8 cellular contexts compared by ENCODE assay signal in the genomic region with DNA sequence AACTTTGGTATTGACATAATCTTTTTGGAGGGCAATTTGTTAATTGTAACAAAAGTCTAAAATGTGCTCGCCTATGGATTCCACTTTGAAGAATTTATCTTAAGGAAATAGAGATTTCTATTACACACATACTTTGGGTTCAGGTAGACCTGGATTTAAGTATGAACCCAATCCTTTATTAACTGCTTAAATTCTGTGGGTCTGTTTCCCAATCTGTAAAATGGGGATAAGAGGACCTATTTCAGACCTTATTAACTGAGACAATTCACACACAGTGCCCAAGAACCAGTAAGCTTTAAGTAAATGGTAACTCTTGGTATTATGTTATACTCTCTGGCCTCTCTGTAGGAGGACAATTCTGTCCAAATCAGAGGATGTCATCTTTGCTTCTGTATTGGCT. TPM values are rescaled to one million over a fixed set of nuclear protein-coding genes. Genes with fewer than 3 reads are reported as not detected.
DNase-seq lines count a peak whose midpoint lies in the region; ATAC-seq, FAIRE-seq and TF ChIP-seq lines count a peak whose summit lies in the region.

No MANE protein-coding gene starts in this region.

- peak overlapping the region; percentile 95 for H3K4me2 ChIP-seq in K562 (ENCODE audit: insufficient read depth, low read length)
- peak overlapping the region; percentile 54 for H3K4me2 ChIP-seq in mesendoderm (ENCODE audit: low read length)

- H3K36me3 ChIP-seq in K562 (ENCODE audit: control insufficient read depth, insufficient read depth, low read length) (peaks cover 27% of the 10 kb centered on the region; the same call in 2 of the 3 replicates), mesendoderm (ENCODE audit: control insufficient read depth, insufficient read depth, low read length) (peaks cover 4% of the 10 kb centered on the region)

- H3K27ac ChIP-seq in K562 (ENCODE audit: extremely low read depth, low read depth, low read length), result peak overlapping the region; percentile 80
- H3K27ac ChIP-seq in mesendoderm (ENCODE audit: low read depth, low read length), result no peak overlapping the region

- POLR2A ChIA-PET in K562 (lab: Yijun Ruan, JAX), result interaction anchor here (1.4 kb wide), 1 partner anchor 67 kb away, joined by 4 read pairs; a partner anchor contains a TSS

- H2BK5ac ChIP-seq in mesendoderm (ENCODE audit: low read length), result no peak overlapping the region

- peaks cover 5% of the 10 kb centered on the region for H3K9me3 Mint-ChIP-seq in activated naive CD4-positive, alpha-beta T cell treated with anti-CD3 and anti-CD28 coated beads, Interleukin-2, amount 10 ng/mL, durations not matched to agents 7 days and 5 days
- H3K9me3 Mint-ChIP-seq in type B pancreatic cell, result no peaks in the 10 kb centered on the region

- no peak for TF ChIP-seq EP300 in K562 (IDR thresholded peaks at IDR 0.05; ENCODE audit: low read length)

- no peak overlapping the region for H4K5ac ChIP-seq in mesendoderm (ENCODE audit: low read length)

- DNase-seq in activated naive CD4-positive, alpha-beta T cell treated with anti-CD3 and anti-CD28 coated beads, Interleukin-2, amount 10 ng/mL, durations not matched to agents 7 days and 5 days, result no peak
- DNase-seq in activated naive CD4-positive, alpha-beta T cell treated with Interleukin-2 at 50 U/mL for 16 hours, result no peak
- no peak for DNase-seq in K562 (ENCODE audit: extremely low read depth in 1 of 4, low spot score in 3 of 4)
- no peak for DNase-seq in mesendoderm
- no peak for DNase-seq in type B pancreatic cell (ENCODE audit: extremely low spot score, unreplicated experiment)
- no peak for DNase-seq in germinal center (ENCODE audit: low spot score)
- DNase-seq in activated gamma-delta T cell treated with Interleukin-2 at 50 U/mL for 16 hours, result no peak

- no peaks in the 10 kb centered on the region for H3K9me1 ChIP-seq in K562 (ENCODE audit: control insufficient read depth, insufficient read depth, low read length)

- peak overlapping the region; percentile 83 for H3K27ac Mint-ChIP-seq in activated naive CD4-positive, alpha-beta T cell treated with anti-CD3 and anti-CD28 coated beads, Interleukin-2, amount 10 ng/mL, durations not matched to agents 7 days and 5 days
- peak overlapping the region; percentile 82 for H3K27ac Mint-ChIP-seq in type B pancreatic cell

- no peak overlapping the region for H2BK120ac ChIP-seq in mesendoderm (ENCODE audit: low read depth, low read length)

- H3K27me3 Mint-ChIP-seq in activated naive CD4-positive, alpha-beta T cell treated with anti-CD3 and anti-CD28 coated beads, Interleukin-2, amount 10 ng/mL, durations not matched to agents 7 days and 5 days, result peaks cover 14% of the 10 kb centered on the region
- H3K27me3 Mint-ChIP-seq in type B pancreatic cell, result no peaks in the 10 kb centered on the region

- peaks cover 44% of the 10 kb centered on the region for H3K4me1 Mint-ChIP-seq in activated naive CD4-positive, alpha-beta T cell treated with anti-CD3 and anti-CD28 coated beads, Interleukin-2, amount 10 ng/mL, durations not matched to agents 7 days and 5 days
- H3K4me1 Mint-ChIP-seq in type B pancreatic cell (ENCODE audit: unreplicated experiment), result peaks cover 15% of the 10 kb centered on the region

- H3K4ac ChIP-seq in mesendoderm (ENCODE audit: low read depth, low read length), result no peak overlapping the region

- peak overlapping the region in 1 of 2 experiments; percentile 75; a peak in 2 of 4 replicates for H3K9ac ChIP-seq in K562 (ENCODE audit: insufficient read depth in 1 of 2, low read depth in 2 of 2, low read length in 2 of 2)
- peak overlapping the region; percentile 55 for H3K9ac ChIP-seq in mesendoderm (ENCODE audit: low read length)

- H3K79me1 ChIP-seq in mesendoderm (ENCODE audit: low read length), result peaks cover 13% of the 10 kb centered on the region

- peak overlapping the region; percentile 94 for H2AFZ ChIP-seq in K562 (ENCODE audit: low read depth, low read length)

- TF ChIP-seq POLR2A in K562 (conservative IDR thresholded peaks at IDR 0.05), result no peak

- peak overlapping the region; percentile 93 for H3K4me3 Mint-ChIP-seq in activated naive CD4-positive, alpha-beta T cell treated with anti-CD3 and anti-CD28 coated beads, Interleukin-2, amount 10 ng/mL, durations not matched to agents 7 days and 5 days
- H3K4me3 Mint-ChIP-seq in type B pancreatic cell, result peak overlapping the region; percentile 99

- H3K56ac ChIP-seq in mesendoderm (ENCODE audit: low read length), result no peak overlapping the region

- WGBS in K562 (ENCODE audit: insufficient coverage, low coverage, missing lambda C conversion rate), result 100% methylated on average over 1 of the region's 1 CpG
- WGBS in mesendoderm (ENCODE audit: extremely low coverage, insufficient coverage, low lambda C conversion rate), result no CpG with 5 or more reads among the region's 1 CpG

- no peak overlapping the region for H2BK15ac ChIP-seq in mesendoderm (replicated peaks; ENCODE audit: low read depth)

- TF ChIP-seq RAD21 in K562 (CRISPR knock-in tag; conservative IDR thresholded peaks at IDR 0.05 in 1 of 2, IDR thresholded peaks at IDR 0.05 in 1 of 2), result no peak

- peaks cover 47% of the 10 kb centered on the region for H3K36me3 Mint-ChIP-seq in activated naive CD4-positive, alpha-beta T cell treated with anti-CD3 and anti-CD28 coated beads, Interleukin-2, amount 10 ng/mL, durations not matched to agents 7 days and 5 days
- peaks cover 16% of the 10 kb centered on the region for H3K36me3 Mint-ChIP-seq in type B pancreatic cell

- H4K8ac ChIP-seq in mesendoderm (ENCODE audit: low read depth, low read length), result no peak overlapping the region

- H3K9me3 ChIP-seq in K562 (replicated peaks; ENCODE audit: control insufficient read depth, insufficient read depth, low read depth, low read length), result no peaks in the 10 kb centered on the region; the same call in 1 of the 2 replicates

- intact Hi-C loops in K562 (cut with micrococcal nuclease), result loop anchor here (5.0 kb wide), 1 partner anchor 55 kb away; no protein-coding TSS in a partner anchor

- H3K4me3 ChIP-seq in K562 (peak overlapping the region; percentile 85), mesendoderm (ENCODE audit: low read length) (no peak overlapping the region)

- no peak overlapping the region for H2AK5ac ChIP-seq in mesendoderm (ENCODE audit: low read length)

- TF ChIP-seq CTCF in K562 (IDR thresholded peaks at IDR 0.05 in 2 of 3, conservative IDR thresholded peaks at IDR 0.05 in 1 of 3; ENCODE audit: insufficient read depth in 2 of 3, low read depth in 1 of 3, low read length in 3 of 3), result no peak
- TF ChIP-seq CTCF in type B pancreatic cell (conservative IDR thresholded peaks at IDR 0.05), result no peak

- no peaks in the 10 kb centered on the region for H4K20me1 ChIP-seq in K562 (replicated peaks; ENCODE audit: control insufficient read depth, insufficient read depth, low read length)

- H3K4me1 ChIP-seq in K562 (replicated peaks in 1 of 2; ENCODE audit: control insufficient read depth in 2 of 2, insufficient read depth in 2 of 2, low read length in 2 of 2), result peaks cover 5 to 8% of the 10 kb centered on the region in 2 experiments; a peak in 2 of 5 replicates
- no peaks in the 10 kb centered on the region for H3K4me1 ChIP-seq in mesendoderm (ENCODE audit: control insufficient read depth, low read depth, low read length)

- no peak for ATAC-seq in K562
- no peak for ATAC-seq in HG03571 (IDR thresholded peaks at IDR 0.05; ENCODE audit: unreplicated experiment)

- CTCF ChIA-PET in activated naive CD4-positive, alpha-beta T cell treated with anti-CD3 and anti-CD28 coated beads, Interleukin-2, amount 10 ng/mL, durations not matched to agents 7 days and 5 days (lab: Charles Lee), result interaction anchor here (0.8 to 3.1 kb wide), 2 partner anchors 54 to 55 kb away, joined by 3 to 17 read pairs; no protein-coding TSS in a partner anchor
- CTCF ChIA-PET in K562 (lab: Yijun Ruan, JAX; ENCODE audit: low intra/inter-chr PET ratio), result no interaction called here

- peaks cover 21% of the 10 kb centered on the region for H3K79me2 ChIP-seq in K562 (ENCODE audit: control insufficient read depth, insufficient read depth, low read length)
- peaks cover 17% of the 10 kb centered on the region for H3K79me2 ChIP-seq in mesendoderm (ENCODE audit: control insufficient read depth, insufficient read depth, low read length)

- no TSS peak for BruUV-seq in K562 (replicated peaks; lab: Mats Ljungman, UMichigan)

- in situ Hi-C loops in K562 (cut with MboI), result no loop called here

- no peak overlapping the region for H3K23ac ChIP-seq in mesendoderm (ENCODE audit: low read length)

- H3K27me3 ChIP-seq in K562 (ENCODE audit: control insufficient read depth in 2 of 2, insufficient read depth in 2 of 2, low read length in 2 of 2) (no peaks in the 10 kb centered on the region), mesendoderm (ENCODE audit: insufficient read depth, low read length, poor library complexity) (no peaks in the 10 kb centered on the region)

- no peak overlapping the region for H3K18ac ChIP-seq in mesendoderm (ENCODE audit: low read length)

- FAIRE-seq in K562 (lab: Jason Lieb, UNC), result no peak

RNA-seq across cellular contexts. Expression of a gene that starts 0.8 kb away (rescaled TPM):
- 38.8 and 45.9 TPM in 2 replicates for total RNA-seq in K562 (2011; cell fraction: chromatin; rRNA removed; ENCODE audit: low replicate concordance)
- total RNA-seq in K562 (2011; cell fraction: nucleolus; rRNA removed), result 28.3 and 32.6 TPM in 2 replicates
- 30.9 and 46.0 TPM in 2 replicates for total RNA-seq in K562 (2011; cell fraction: nucleoplasm; rRNA removed)
- total RNA-seq in K562 (2014; rRNA removed), result 53.3 and 65.7 TPM in 2 replicates
- total RNA-seq in K562 (2014; rRNA removed; fragmentation: Illumina TruSeq; extraction: Trizol), result 29.1 and 29.3 TPM in 2 replicates
- 28.3 and 31.8 TPM in 2 replicates for total RNA-seq in K562 (2015; rRNA removed; fragmentation: Illumina TruSeq; extraction: Trizol)
- total RNA-seq in K562 (2021), result 38.9 and 39.5 TPM in 2 replicates
- 94.1 and 95.6 TPM in 2 replicates for polyA plus RNA-seq in K562 (2011; rRNA removed)
- polyA plus RNA-seq in K562 (2011; cell fraction: cytosol; rRNA removed), result 76.7 and 80.9 TPM in 2 replicates
- polyA plus RNA-seq in K562 (2011; cell fraction: nucleus; rRNA removed), result 48.0 and 48.4 TPM in 2 replicates
- polyA plus RNA-seq in K562 (2012), result 43.7 and 47.1 TPM in 2 replicates
- polyA plus RNA-seq in K562 (2014; fragmentation: Illumina TruSeq; extraction: Trizol), result 52.4 and 55.6 TPM in 2 replicates
- 10 to 100 TPM; 10.6 to 16.1 TPM for polyA plus RNA-seq in K562 (2014; fragmentation: Nextera tagmentation; extraction: Ambion mirVana)
- polyA plus RNA-seq in K562 (2014; rRNA removed), result 58.7 and 68.3 TPM in 2 replicates
- 50.6 and 57.5 TPM in 2 replicates for polyA minus RNA-seq in K562 (2011; rRNA and poly(A)+ RNA removed)
- polyA minus RNA-seq in K562 (2011; cell fraction: cytosol; rRNA and poly(A)+ RNA removed), result 29.7 and 30.0 TPM in 2 replicates
- 13.5 and 25.0 TPM in 2 replicates for polyA minus RNA-seq in K562 (2011; cell fraction: nucleus; rRNA and poly(A)+ RNA removed)
- polyA plus RNA-seq in mesendoderm (2013, experiment 1 of 2), result 37.3 TPM
- 37.9 TPM for polyA plus RNA-seq in mesendoderm (2013, experiment 2 of 2)
- total RNA-seq in type B pancreatic cell (ENCODE audit: low replicate concordance), result 36.5 and 45.0 TPM in 2 replicates

RNA-seq across cellular contexts. Expression of a gene that starts 46.5 kb away (rescaled TPM):
- total RNA-seq in K562 (2011; cell fraction: chromatin; rRNA removed; ENCODE audit: low replicate concordance), result 0.23 and 0.65 TPM in 2 replicates
- 0.79 and 1.2 TPM in 2 replicates for total RNA-seq in K562 (2011; cell fraction: nucleolus; rRNA removed)
- total RNA-seq in K562 (2011; cell fraction: nucleoplasm; rRNA removed), result 0.51 and 0.69 TPM in 2 replicates
- 0.18 and 0.90 TPM in 2 replicates for total RNA-seq in K562 (2014; rRNA removed)
- total RNA-seq in K562 (2014; rRNA removed; fragmentation: Illumina TruSeq; extraction: Trizol), result 0.22 and 0.32 TPM in 2 replicates
- total RNA-seq in K562 (2015; rRNA removed; fragmentation: Illumina TruSeq; extraction: Trizol), result 0.11 and 0.34 TPM in 2 replicates
- 0.29 and 0.44 TPM in 2 replicates for total RNA-seq in K562 (2021)
- 0.14 and 0.20 TPM in 2 replicates for polyA plus RNA-seq in K562 (2011; rRNA removed)
- polyA plus RNA-seq in K562 (2011; cell fraction: cytosol; rRNA removed), result 0.03 and 0.07 TPM in 2 replicates
- 0.06 and 0.31 TPM in 2 replicates for polyA plus RNA-seq in K562 (2011; cell fraction: nucleus; rRNA removed)
- 0.10 and 0.29 TPM in 2 replicates for polyA plus RNA-seq in K562 (2012)
- polyA plus RNA-seq in K562 (2014; fragmentation: Illumina TruSeq; extraction: Trizol), result 0.18 and 0.54 TPM in 2 replicates
- under 1 TPM; 0.04 to 0.07 TPM for polyA plus RNA-seq in K562 (2014; fragmentation: Nextera tagmentation; extraction: Ambion mirVana)
- 0.30 and 0.66 TPM in 2 replicates for polyA plus RNA-seq in K562 (2014; rRNA removed)
- 0.06 and 0.14 TPM in 2 replicates for polyA minus RNA-seq in K562 (2011; rRNA and poly(A)+ RNA removed)
- polyA minus RNA-seq in K562 (2011; cell fraction: cytosol; rRNA and poly(A)+ RNA removed), result not detected in 2 replicates
- 0.22 and 0.40 TPM in 2 replicates for polyA minus RNA-seq in K562 (2011; cell fraction: nucleus; rRNA and poly(A)+ RNA removed)
- 1.2 TPM for polyA plus RNA-seq in mesendoderm (2013, experiment 1 of 2)
- 1.3 TPM for polyA plus RNA-seq in mesendoderm (2013, experiment 2 of 2)
- 8.4 and 16.8 TPM in 2 replicates for total RNA-seq in type B pancreatic cell (ENCODE audit: low replicate concordance)

RNA-seq across cellular contexts. Expression of a gene that starts 49.4 kb away (rescaled TPM):
- 14.6 and 47.0 TPM in 2 replicates for total RNA-seq in K562 (2011; cell fraction: chromatin; rRNA removed; ENCODE audit: low replicate concordance)
- total RNA-seq in K562 (2011; cell fraction: nucleolus; rRNA removed), result 8.0 and 12.2 TPM in 2 replicates
- total RNA-seq in K562 (2011; cell fraction: nucleoplasm; rRNA removed), result 14.7 and 15.5 TPM in 2 replicates
- total RNA-seq in K562 (2014; rRNA removed), result 5.9 and 8.0 TPM in 2 replicates
- total RNA-seq in K562 (2014; rRNA removed; fragmentation: Illumina TruSeq; extraction: Trizol), result 14.5 and 16.7 TPM in 2 replicates
- total RNA-seq in K562 (2015; rRNA removed; fragmentation: Illumina TruSeq; extraction: Trizol), result 14.5 and 15.3 TPM in 2 replicates
- total RNA-seq in K562 (2021), result 8.8 and 12.0 TPM in 2 replicates
- 8.7 and 11.9 TPM in 2 replicates for polyA plus RNA-seq in K562 (2011; rRNA removed)
- polyA plus RNA-seq in K562 (2011; cell fraction: cytosol; rRNA removed), result 3.4 and 5.1 TPM in 2 replicates
- 13.2 and 15.3 TPM in 2 replicates for polyA plus RNA-seq in K562 (2011; cell fraction: nucleus; rRNA removed)
- 5.0 TPM in 2 replicates for polyA plus RNA-seq in K562 (2012)
- polyA plus RNA-seq in K562 (2014; fragmentation: Illumina TruSeq; extraction: Trizol), result 8.6 TPM in 2 replicates
- polyA plus RNA-seq in K562 (2014; fragmentation: Nextera tagmentation; extraction: Ambion mirVana), result 10 to 100 TPM in 1 of 2 experiments, 1 to 10 TPM in 1; 6.8 to 10.7 TPM
- 4.6 and 6.1 TPM in 2 replicates for polyA plus RNA-seq in K562 (2014; rRNA removed)
- 60.6 and 67.0 TPM in 2 replicates for polyA minus RNA-seq in K562 (2011; rRNA and poly(A)+ RNA removed)
- 5.5 and 11.5 TPM in 2 replicates for polyA minus RNA-seq in K562 (2011; cell fraction: cytosol; rRNA and poly(A)+ RNA removed)
- polyA minus RNA-seq in K562 (2011; cell fraction: nucleus; rRNA and poly(A)+ RNA removed), result 13.2 and 21.1 TPM in 2 replicates
- 5.0 TPM for polyA plus RNA-seq in mesendoderm (2013, experiment 1 of 2)
- polyA plus RNA-seq in mesendoderm (2013, experiment 2 of 2), result 4.6 TPM
- total RNA-seq in type B pancreatic cell (ENCODE audit: low replicate concordance), result 19.3 and 28.5 TPM in 2 replicates
